15 cellular contexts compared by ENCODE assay signal in the genomic region with DNA sequence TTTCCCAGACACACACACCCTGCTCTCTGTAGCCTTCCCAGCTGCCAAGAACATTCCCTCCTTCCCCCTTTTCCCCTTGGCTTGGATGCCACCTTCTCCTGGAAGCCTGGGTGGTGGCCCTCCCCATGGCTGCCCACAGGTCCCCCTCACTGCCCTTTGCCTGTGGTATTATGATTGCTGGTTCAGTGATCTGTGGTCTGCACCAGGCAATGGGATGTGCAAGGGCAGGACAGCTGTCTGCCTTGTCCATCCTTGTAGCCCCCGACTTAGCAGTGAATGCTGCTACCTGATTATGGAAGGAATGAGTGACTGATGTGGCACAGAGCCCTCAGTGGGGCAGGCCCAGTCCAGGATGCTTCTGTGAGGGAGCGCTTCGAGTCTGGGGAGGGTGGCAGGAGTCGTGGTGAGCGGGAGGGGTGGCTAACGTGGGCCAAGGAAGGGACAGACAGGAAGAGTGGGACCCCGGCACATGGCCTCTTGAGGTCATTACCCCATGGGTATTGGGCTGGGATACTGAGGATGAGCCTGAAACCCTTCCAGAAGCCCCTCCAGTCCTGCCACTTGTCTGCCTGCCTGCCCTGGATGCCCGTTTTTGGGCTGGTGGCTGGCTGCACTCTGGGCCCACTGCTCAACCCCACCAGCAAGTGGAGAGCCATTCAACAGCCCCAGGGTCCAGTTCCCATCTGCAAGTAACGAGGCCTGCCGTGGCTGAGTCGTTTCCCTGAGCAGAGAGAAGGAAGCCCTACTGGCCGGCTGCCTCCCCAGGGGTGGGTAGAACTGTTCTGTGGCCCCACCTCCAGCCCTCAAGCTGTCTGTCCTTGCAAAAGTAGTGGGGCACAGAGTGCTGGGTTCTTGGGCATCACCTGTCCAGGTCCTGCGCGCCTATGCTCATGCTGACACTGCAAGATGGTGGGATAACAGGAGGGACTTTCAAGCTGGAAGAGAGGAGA. TPM values are rescaled to one million over a fixed set of nuclear protein-coding genes. Genes with fewer than 3 reads are reported as not detected.
A peak's percentile ranks its signal among the peaks of the same experiment; 100 is the strongest.
DNase-seq lines count a peak whose midpoint lies in the region; ATAC-seq and TF ChIP-seq lines count a peak whose summit lies in the region.
"Had no signal": no experiment of that assay in that cellular context is flagged by ENCODE, and none has a peak within 500 bp of the region (broad histone marks: within the 10 kb centered on the region; RNA-seq: fewer than 3 reads in every experiment).

No MANE protein-coding gene starts in this region.

- no peak for ATAC-seq in Panc1
- ATAC-seq in HG03520 (IDR thresholded peaks at IDR 0.05; ENCODE audit: unreplicated experiment), result no peak
- no peak for ATAC-seq in GM21825 (IDR thresholded peaks at IDR 0.05; ENCODE audit: unreplicated experiment)
- ATAC-seq in HG03442 (IDR thresholded peaks at IDR 0.05; ENCODE audit: unreplicated experiment), result no peak
- ATAC-seq: effector memory CD8-positive, alpha-beta T cell had no signal

- DNase-seq in EL, result peak; percentile 50
- DNase-seq in Panc1 (ENCODE audit: low read depth, low spot score), result no peak
- no peak for DNase-seq in endothelial cell (ENCODE audit: low spot score)
- no peak for DNase-seq in immature natural killer cell
- DNase-seq: activated CD8-positive, alpha-beta memory T cell treated with anti-CD3 and anti-CD28 coated beads, Interleukin-2, amount 50 U/mL, for 4 hours; effector memory CD8-positive, alpha-beta T cell; NCI-H774; SIG-M5; stimulated activated CD4-positive, alpha-beta T cell treated with anti-CD3 and anti-CD28 coated beads, Interleukin-12 subunit alpha, Interleukin-12 subunit beta, amount 100 ng/mL, for 4 hours had no signal

- H3K27me3 Mint-ChIP-seq in endothelial cell (ENCODE audit: unreplicated experiment), result peaks cover 3% of the 10 kb centered on the region
- H3K27me3 Mint-ChIP-seq in immature natural killer cell (ENCODE audit: low read depth in 3 of 3), result peaks cover 4 to 7% (median 4%) of the 10 kb centered on the region in 3 donors

- no peak for TF ChIP-seq CTCF in Panc1 (IDR thresholded peaks at IDR 0.05)
- no peak for TF ChIP-seq CTCF in endothelial cell (IDR thresholded peaks at IDR 0.05; ENCODE audit: unreplicated experiment)

- H3K36me3 ChIP-seq in Panc1 (ENCODE audit: control insufficient read depth, insufficient read depth, low read length) (no peaks in the 10 kb centered on the region; the same call in 1 of the 2 replicates), skeletal muscle tissue (ENCODE audit: control insufficient read depth in 3 of 3, insufficient read depth in 3 of 3, low read length in 3 of 3) (no peaks in the 10 kb centered on the region)
- H3K36me3 ChIP-seq: BLaER1 treated with 17β-estradiol and CSF1 and Interleukin-3, amounts not matched to agents 10 nM and 100 nM had no signal

- BruUV-seq in Panc1 (replicated peaks; lab: Mats Ljungman, UMichigan), result no TSS peak

- peak overlapping the region in 2 of 3 donors; percentile 20 to 33 for H3K9ac ChIP-seq in skeletal muscle tissue (ENCODE audit: low read depth in 1 of 3, low read length in 3 of 3)
- H3K9ac ChIP-seq: BLaER1 treated with 17β-estradiol and CSF1 and Interleukin-3, amounts not matched to agents 10 nM and 100 nM had no signal

- CTCF ChIA-PET in Panc1 (lab: Charles Lee), result no interaction called here

- intact Hi-C loops in Panc1 (cut with micrococcal nuclease; ENCODE audit: unreplicated experiment), result loop anchor here (5.0 kb wide), 2 partner anchors 56 to 76 kb away; no protein-coding TSS in a partner anchor

- H3K9me3 Mint-ChIP-seq in endothelial cell (ENCODE audit: unreplicated experiment) (no peaks in the 10 kb centered on the region), immature natural killer cell (no peaks in the 10 kb centered on the region)
- H3K9me3 Mint-ChIP-seq: effector memory CD8-positive, alpha-beta T cell had no signal

- peak overlapping the region; percentile 79 for H3K27ac ChIP-seq in Panc1 (ENCODE audit: low read length)
- H3K27ac ChIP-seq in skeletal muscle tissue (ENCODE audit: low read depth, low read length), result no peak overlapping the region
- H3K27ac ChIP-seq: BLaER1 treated with 17β-estradiol and CSF1 and Interleukin-3, amounts not matched to agents 10 nM and 100 nM; VCaP had no signal

- in situ Hi-C loops in Panc1 (cut with HindIII; ENCODE audit: low pct_unique_long_range_greater_than_20kb, low sequenced_read_pairs), result loop anchor here (25.0 kb wide), 1 partner anchor 339 kb away; no protein-coding TSS in a partner anchor

- no peaks in the 10 kb centered on the region for H3K4me1 Mint-ChIP-seq in endothelial cell (ENCODE audit: unreplicated experiment)
- no peaks in the 10 kb centered on the region for H3K4me1 Mint-ChIP-seq in immature natural killer cell

- H3K36me3 Mint-ChIP-seq in endothelial cell (ENCODE audit: low read depth, unreplicated experiment) (no peaks in the 10 kb centered on the region), immature natural killer cell (no peaks in the 10 kb centered on the region)

- POLR2A ChIA-PET in Panc1 (lab: Charles Lee), result no interaction called here

- no peaks in the 10 kb centered on the region for H3K27me3 ChIP-seq in Panc1 (ENCODE audit: control insufficient read depth, insufficient read depth, low read length)
- no peaks in the 10 kb centered on the region for H3K27me3 ChIP-seq in skeletal muscle tissue (ENCODE audit: control insufficient read depth in 3 of 3, insufficient read depth in 3 of 3, low read length in 3 of 3)

- H3K4me1 ChIP-seq in Panc1 (ENCODE audit: control insufficient read depth, insufficient read depth, low read length) (peaks cover 95% of the 10 kb centered on the region), skeletal muscle tissue (ENCODE audit: control insufficient read depth in 3 of 3, insufficient read depth in 3 of 3, low read length in 3 of 3) (peaks cover 81 to 93% (median 92%) of the 10 kb centered on the region in 3 donors)

- H3K4me3 Mint-ChIP-seq in endothelial cell (ENCODE audit: unreplicated experiment) (peak overlapping the region; percentile 16), immature natural killer cell (no peak overlapping the region)
- H3K4me3 Mint-ChIP-seq: effector memory CD8-positive, alpha-beta T cell had no signal

- peak overlapping the region; percentile 13 for H3K27ac Mint-ChIP-seq in endothelial cell (ENCODE audit: unreplicated experiment)
- H3K27ac Mint-ChIP-seq in immature natural killer cell, result no peak overlapping the region
- H3K27ac Mint-ChIP-seq: effector memory CD8-positive, alpha-beta T cell had no signal

- H3K9me3 ChIP-seq in Panc1 (ENCODE audit: control insufficient read depth, insufficient read depth, low read depth, low read length), result no peaks in the 10 kb centered on the region
- no peaks in the 10 kb centered on the region for H3K9me3 ChIP-seq in skeletal muscle tissue (ENCODE audit: control insufficient read depth in 3 of 3, low read length in 3 of 3)
- H3K9me3 ChIP-seq: BLaER1 treated with 17β-estradiol and CSF1 and Interleukin-3, amounts not matched to agents 10 nM and 100 nM had no signal

- H3K4me3 ChIP-seq in Panc1 (ENCODE audit: low read depth in 2 of 2, low read length in 2 of 2) (no peak overlapping the region), skeletal muscle tissue (ENCODE audit: low read length in 3 of 3) (no peak overlapping the region)
- H3K4me3 ChIP-seq: BLaER1 treated with 17β-estradiol and CSF1 and Interleukin-3, amounts not matched to agents 10 nM and 100 nM had no signal

RNA-seq across cellular contexts. Expression of gene CHST3, which starts 8.8 kb away (rescaled TPM):
- total RNA-seq in Panc1 (2021; ENCODE audit: unreplicated experiment) (44.6 TPM), endothelial cell (ENCODE audit: unreplicated experiment) (3.8 TPM), skeletal muscle tissue (15.7 TPM)
- polyA plus RNA-seq in Panc1 (2012; ENCODE audit: insufficient read length), result 27.9 TPM
- polyA plus RNA-seq in immature natural killer cell, result not detected
